ENCODE assay signal across 8 cellular contexts in the genomic region with DNA sequence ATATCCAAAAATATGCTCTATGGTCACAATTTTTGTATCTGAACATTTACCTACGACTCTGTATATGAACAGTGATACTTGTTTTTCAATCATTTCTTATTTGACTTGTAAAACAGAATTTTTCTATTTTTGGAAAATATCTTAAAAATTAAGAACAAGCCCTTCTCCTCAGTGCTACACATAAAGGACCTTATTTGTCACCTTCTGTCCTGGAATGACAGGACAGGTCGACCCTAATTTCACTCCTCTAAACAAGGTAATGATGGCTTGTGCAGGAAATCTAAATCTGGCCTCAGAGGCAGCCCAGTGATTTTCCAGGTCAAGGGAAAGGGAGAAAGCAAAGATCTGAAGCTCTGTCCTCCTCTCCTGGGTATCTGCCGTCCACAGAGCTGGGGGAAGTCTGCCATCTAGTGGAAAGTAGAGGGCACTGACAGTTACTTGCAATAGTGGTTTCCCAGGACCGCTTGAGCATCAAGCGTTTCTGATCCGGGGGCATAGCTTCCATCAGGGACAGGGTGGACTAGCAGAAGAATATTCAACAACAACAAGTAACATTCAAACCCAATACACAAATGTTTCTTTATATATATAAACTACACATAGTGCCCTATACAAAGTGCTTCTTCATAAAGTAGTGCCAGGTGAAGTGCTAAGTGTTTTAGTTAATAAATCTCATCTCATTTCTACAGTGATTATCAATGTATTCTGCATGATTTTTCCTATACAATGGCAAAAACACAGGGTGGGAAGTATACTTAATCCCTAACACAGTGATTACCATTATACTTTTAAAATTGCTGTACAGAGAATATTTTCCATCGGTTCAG.
DNase-seq lines count a peak whose midpoint lies in the region; ATAC-seq and TF ChIP-seq lines count a peak whose summit lies in the region.

No MANE protein-coding gene starts in this region.

- H3K27me3 Mint-ChIP-seq in GM23338 (ENCODE audit: insufficient read depth, low read depth, poor library complexity) = peaks cover 8% of the 10 kb centered on the region
- H3K27me3 Mint-ChIP-seq in activated T-helper 1 cell treated with anti-CD3 and anti-CD28 coated beads, Interleukin-12 subunit alpha, Interleukin-12 subunit beta, Interleukin-2, Interleukin-4 antibody, amounts not matched to agents 30 ng/mL and 10 ng/mL and 1 ng/mL, durations not matched to agents 14 hours and 24 hours and 36 hours (ENCODE audit: insufficient read depth) = peaks cover 3% of the 10 kb centered on the region

- H3K4me3 ChIP-seq in GM23338 (no peak overlapping the region), fibroblast of villous mesenchyme (ENCODE audit: low read depth, low read length) (no peak overlapping the region), thoracic aorta (no peak overlapping the region)

- no peaks in the 10 kb centered on the region for H3K4me1 ChIP-seq in GM23338 (ENCODE audit: insufficient read depth)
- peaks cover 0 to 4% of the 10 kb centered on the region in 2 donors for H3K4me1 ChIP-seq in thoracic aorta (ENCODE audit: control insufficient read depth in 1 of 2, low read depth in 2 of 2)

- no peaks in the 10 kb centered on the region for H4K20me1 ChIP-seq in GM23338 (replicated peaks; ENCODE audit: insufficient read depth)

- H3K4me2 ChIP-seq in GM23338 = no peak overlapping the region

- H3K36me3 ChIP-seq in GM23338 (ENCODE audit: insufficient read depth) (no peaks in the 10 kb centered on the region), thoracic aorta (no peaks in the 10 kb centered on the region)

- ATAC-seq in GM23338 (peak; percentile 87), thoracic aorta (ENCODE audit: insufficient number of reproducible peaks, low FRiP score, low read depth) (peak; percentile 93)

- TF ChIP-seq CTCF in GM23338 (conservative IDR thresholded peaks at IDR 0.05; ENCODE audit: low read depth in 2 of 2) (peak; percentile 87 to 99), fibroblast of villous mesenchyme (IDR thresholded peaks at IDR 0.05; ENCODE audit: insufficient read depth, low read depth, low read length) (peak; percentile 98), thoracic aorta (IDR thresholded peaks at IDR 0.05) (peak; percentile 86)

- H3K4me3 Mint-ChIP-seq in GM23338 = no peak overlapping the region
- no peak overlapping the region for H3K4me3 Mint-ChIP-seq in activated T-helper 1 cell treated with anti-CD3 and anti-CD28 coated beads, Interleukin-12 subunit alpha, Interleukin-12 subunit beta, Interleukin-2, Interleukin-4 antibody, amounts not matched to agents 30 ng/mL and 10 ng/mL and 1 ng/mL, durations not matched to agents 14 hours and 24 hours and 36 hours

- no peaks in the 10 kb centered on the region for H3K36me3 Mint-ChIP-seq in GM23338 (ENCODE audit: low read depth)
- H3K36me3 Mint-ChIP-seq in activated T-helper 1 cell treated with anti-CD3 and anti-CD28 coated beads, Interleukin-12 subunit alpha, Interleukin-12 subunit beta, Interleukin-2, Interleukin-4 antibody, amounts not matched to agents 30 ng/mL and 10 ng/mL and 1 ng/mL, durations not matched to agents 14 hours and 24 hours and 36 hours (ENCODE audit: low read depth) = no peaks in the 10 kb centered on the region

- peaks cover 13% of the 10 kb centered on the region for H3K4me1 Mint-ChIP-seq in GM23338
- no peaks in the 10 kb centered on the region for H3K4me1 Mint-ChIP-seq in activated T-helper 1 cell treated with anti-CD3 and anti-CD28 coated beads, Interleukin-12 subunit alpha, Interleukin-12 subunit beta, Interleukin-2, Interleukin-4 antibody, amounts not matched to agents 30 ng/mL and 10 ng/mL and 1 ng/mL, durations not matched to agents 14 hours and 24 hours and 36 hours (ENCODE audit: low read depth)

- 0 out of 2 replicates have a peak overlapping the region, but pooled peaks have one; percentile 47 for H3K27ac Mint-ChIP-seq in GM23338
- no peak overlapping the region for H3K27ac Mint-ChIP-seq in activated T-helper 1 cell treated with anti-CD3 and anti-CD28 coated beads, Interleukin-12 subunit alpha, Interleukin-12 subunit beta, Interleukin-2, Interleukin-4 antibody, amounts not matched to agents 30 ng/mL and 10 ng/mL and 1 ng/mL, durations not matched to agents 14 hours and 24 hours and 36 hours

- H3K27me3 ChIP-seq in GM23338 (ENCODE audit: insufficient read depth) (no peaks in the 10 kb centered on the region), thoracic aorta (replicated peaks; ENCODE audit: insufficient read depth) (no peaks in the 10 kb centered on the region)

- intact Hi-C loops in activated T-helper 1 cell treated with anti-CD3 and anti-CD28 coated beads, Interleukin-12 subunit alpha, Interleukin-12 subunit beta, Interleukin-2, Interleukin-4 antibody, amounts not matched to agents 30 ng/mL and 10 ng/mL and 1 ng/mL, durations not matched to agents 14 hours and 24 hours and 36 hours (cut with micrococcal nuclease) = loop anchor here (1.0 to 2.0 kb wide), 5 partner anchors 43 to 343 kb away; no protein-coding TSS in a partner anchor

- H3K9me3 Mint-ChIP-seq in GM23338 = no peaks in the 10 kb centered on the region
- H3K9me3 Mint-ChIP-seq in activated T-helper 1 cell treated with anti-CD3 and anti-CD28 coated beads, Interleukin-12 subunit alpha, Interleukin-12 subunit beta, Interleukin-2, Interleukin-4 antibody, amounts not matched to agents 30 ng/mL and 10 ng/mL and 1 ng/mL, durations not matched to agents 14 hours and 24 hours and 36 hours = no peaks in the 10 kb centered on the region

- no peaks in the 10 kb centered on the region for H3K79me2 ChIP-seq in GM23338 (replicated peaks; ENCODE audit: insufficient read depth)

- no peaks in the 10 kb centered on the region for H3K9me2 ChIP-seq in GM23338 (ENCODE audit: insufficient read depth)

- H3F3A ChIP-seq in GM23338 (replicated peaks; ENCODE audit: low read depth) = no peaks in the 10 kb centered on the region

- no peak overlapping the region for H2AFZ ChIP-seq in GM23338

- peak; percentile 79 for DNase-seq in ELF-1 (ENCODE audit: low read depth, low spot score)
- peak; percentile 87 for DNase-seq in GM23338 (ENCODE audit: low spot score)
- DNase-seq in LHCN-M2 (ENCODE audit: low read depth) = peak; percentile 72
- peak; percentile 76 for DNase-seq in RKO (ENCODE audit: low spot score)
- DNase-seq in activated T-helper 1 cell treated with anti-CD3 and anti-CD28 coated beads, Interleukin-12 subunit alpha, Interleukin-12 subunit beta, Interleukin-2, Interleukin-4 antibody, amounts not matched to agents 30 ng/mL and 10 ng/mL and 1 ng/mL, durations not matched to agents 14 hours and 24 hours and 36 hours (ENCODE audit: low spot score) = peak; percentile 40
- peak; percentile 81 for DNase-seq in fibroblast of villous mesenchyme (ENCODE audit: low read depth)
- peak in 51 of 56 donors; percentile 3 to 79 (median 43) for DNase-seq in nucleus accumbens (lab: John Stamatoyannopoulos, UW)
- DNase-seq in thoracic aorta (ENCODE audit: low spot score) = no peak

- H3K9me3 ChIP-seq in thoracic aorta = no peaks in the 10 kb centered on the region

- H3K27ac ChIP-seq in GM23338 (ENCODE audit: low read depth) (no peak overlapping the region), thoracic aorta (no peak overlapping the region)

TF ChIP-seq in GM23338, 12 proteins besides CTCF, POLR2A, EP300 and RAD21 (continues in another document):
- TF ChIP-seq EZH2 (IDR thresholded peaks at IDR 0.05; ENCODE audit: low read depth, unreplicated experiment) = no peak
- TF ChIP-seq CREB1 (CRISPR knock-in tag; IDR thresholded peaks at IDR 0.05; ENCODE audit: low read depth) = no peak
- TF ChIP-seq STAT1 (IDR thresholded peaks at IDR 0.05; ENCODE audit: unreplicated experiment) = no peak
- TF ChIP-seq ZNF331 (CRISPR knock-in tag; IDR thresholded peaks at IDR 0.05; ENCODE audit: low read depth) = no peak
- no peak for TF ChIP-seq NANOG (IDR thresholded peaks at IDR 0.05; ENCODE audit: borderline replicate concordance)
- TF ChIP-seq, protein P1, sequence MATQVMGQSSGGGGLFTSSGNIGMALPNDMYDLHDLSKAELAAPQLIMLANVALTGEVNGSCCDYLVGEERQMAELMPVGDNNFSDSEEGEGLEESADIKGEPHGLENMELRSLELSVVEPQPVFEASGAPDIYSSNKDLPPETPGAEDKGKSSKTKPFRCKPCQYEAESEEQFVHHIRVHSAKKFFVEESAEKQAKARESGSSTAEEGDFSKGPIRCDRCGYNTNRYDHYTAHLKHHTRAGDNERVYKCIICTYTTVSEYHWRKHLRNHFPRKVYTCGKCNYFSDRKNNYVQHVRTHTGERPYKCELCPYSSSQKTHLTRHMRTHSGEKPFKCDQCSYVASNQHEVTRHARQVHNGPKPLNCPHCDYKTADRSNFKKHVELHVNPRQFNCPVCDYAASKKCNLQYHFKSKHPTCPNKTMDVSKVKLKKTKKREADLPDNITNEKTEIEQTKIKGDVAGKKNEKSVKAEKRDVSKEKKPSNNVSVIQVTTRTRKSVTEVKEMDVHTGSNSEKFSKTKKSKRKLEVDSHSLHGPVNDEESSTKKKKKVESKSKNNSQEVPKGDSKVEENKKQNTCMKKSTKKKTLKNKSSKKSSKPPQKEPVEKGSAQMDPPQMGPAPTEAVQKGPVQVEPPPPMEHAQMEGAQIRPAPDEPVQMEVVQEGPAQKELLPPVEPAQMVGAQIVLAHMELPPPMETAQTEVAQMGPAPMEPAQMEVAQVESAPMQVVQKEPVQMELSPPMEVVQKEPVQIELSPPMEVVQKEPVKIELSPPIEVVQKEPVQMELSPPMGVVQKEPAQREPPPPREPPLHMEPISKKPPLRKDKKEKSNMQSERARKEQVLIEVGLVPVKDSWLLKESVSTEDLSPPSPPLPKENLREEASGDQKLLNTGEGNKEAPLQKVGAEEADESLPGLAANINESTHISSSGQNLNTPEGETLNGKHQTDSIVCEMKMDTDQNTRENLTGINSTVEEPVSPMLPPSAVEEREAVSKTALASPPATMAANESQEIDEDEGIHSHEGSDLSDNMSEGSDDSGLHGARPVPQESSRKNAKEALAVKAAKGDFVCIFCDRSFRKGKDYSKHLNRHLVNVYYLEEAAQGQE (IDR thresholded peaks at IDR 0.05; ENCODE audit: unreplicated experiment) = no peak
- no peak for TF ChIP-seq POLR2AphosphoS5 (IDR thresholded peaks at IDR 0.05; ENCODE audit: low read depth)
- TF ChIP-seq JUNB (IDR thresholded peaks at IDR 0.05; ENCODE audit: unreplicated experiment) = no peak
- TF ChIP-seq ZNF114 (CRISPR knock-in tag; IDR thresholded peaks at IDR 0.05) = no peak
- TF ChIP-seq EZH2phosphoT487 (IDR thresholded peaks at IDR 0.05; ENCODE audit: unreplicated experiment) = no peak
- TF ChIP-seq, protein P2, sequence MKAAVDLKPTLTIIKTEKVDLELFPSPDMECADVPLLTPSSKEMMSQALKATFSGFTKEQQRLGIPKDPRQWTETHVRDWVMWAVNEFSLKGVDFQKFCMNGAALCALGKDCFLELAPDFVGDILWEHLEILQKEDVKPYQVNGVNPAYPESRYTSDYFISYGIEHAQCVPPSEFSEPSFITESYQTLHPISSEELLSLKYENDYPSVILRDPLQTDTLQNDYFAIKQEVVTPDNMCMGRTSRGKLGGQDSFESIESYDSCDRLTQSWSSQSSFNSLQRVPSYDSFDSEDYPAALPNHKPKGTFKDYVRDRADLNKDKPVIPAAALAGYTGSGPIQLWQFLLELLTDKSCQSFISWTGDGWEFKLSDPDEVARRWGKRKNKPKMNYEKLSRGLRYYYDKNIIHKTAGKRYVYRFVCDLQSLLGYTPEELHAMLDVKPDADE (IDR thresholded peaks at IDR 0.05) = no peak
